1 cellular context compared by ENCODE assay signal in genomic region chr2:9126540-9126939, GRCh38.
TF ChIP-seq lines count a peak whose summit lies in the region.

No MANE protein-coding gene starts in this region.

TF ChIP-seq in SK-N-SH, 30 proteins besides CTCF, POLR2A, EP300 and RAD21 (continued from another document):
- TF ChIP-seq USF1 (IDR thresholded peaks at IDR 0.05; ENCODE audit: borderline replicate concordance, low read depth) (no peak), POLR2AphosphoS5 (IDR thresholded peaks at IDR 0.05; ENCODE audit: low read depth, low read length) (no peak), FOXM1 (IDR thresholded peaks at IDR 0.05; ENCODE audit: low read depth) (no peak), MAX (IDR thresholded peaks at IDR 0.05; ENCODE audit: low read depth) (no peak), SIN3A (IDR thresholded peaks at IDR 0.05; ENCODE audit: borderline replicate concordance, low read depth, low read length) (no peak), REST (IDR thresholded peaks at IDR 0.05; ENCODE audit: low read depth, low read length) (no peak), GABPA (IDR thresholded peaks at IDR 0.05; ENCODE audit: low read depth) (no peak), ZBTB33 (IDR thresholded peaks at IDR 0.05; ENCODE audit: borderline replicate concordance, low read depth) (no peak), GATA2 (CRISPR knock-in tag; IDR thresholded peaks at IDR 0.05) (no peak), MXI1 (IDR thresholded peaks at IDR 0.05; ENCODE audit: low read depth, low read length) (no peak), TAF1 (IDR thresholded peaks at IDR 0.05; ENCODE audit: borderline replicate concordance, low read depth, low read length) (no peak), IRF3 (IDR thresholded peaks at IDR 0.05; ENCODE audit: low read depth, low read length) (no peak)
